1 cellular context compared by ENCODE assay signal in genomic region chr12:106106892-106107291, GRCh38.
TF ChIP-seq lines count a peak whose summit lies in the region.

No MANE protein-coding gene starts in this region.

TF ChIP-seq in SK-N-SH, 30 proteins besides CTCF, POLR2A, EP300 and RAD21 (continued from another document):
- TF ChIP-seq ZBTB33 (IDR thresholded peaks at IDR 0.05; ENCODE audit: borderline replicate concordance, low read depth), result no peak
- no peak for TF ChIP-seq TCF12 (IDR thresholded peaks at IDR 0.05)
